ENCODE assay signal across 10 cellular contexts in genomic region chr19:41537789-41538188, GRCh38. TPM values are rescaled to one million over a fixed set of nuclear protein-coding genes. Genes with fewer than 3 reads are reported as not detected.
DNase-seq lines count a peak whose midpoint lies in the region; ATAC-seq and TF ChIP-seq lines count a peak whose summit lies in the region.
"Had no signal": no experiment of that assay in that cellular context is flagged by ENCODE, and none has a peak within 500 bp of the region (broad histone marks: within the 10 kb centered on the region; RNA-seq: fewer than 3 reads in every experiment).

No MANE protein-coding gene starts in this region.

- H3K27ac ChIP-seq in GM23248 (no peak overlapping the region), VCaP (no peak overlapping the region), left lung (no peak overlapping the region)

- H3K4me1 Mint-ChIP-seq in CD14-positive monocyte = peaks cover 31% of the 10 kb centered on the region

- H3K4me1 ChIP-seq in GM23248 (ENCODE audit: insufficient read depth) (no peaks in the 10 kb centered on the region), left lung (peaks cover 5 to 36% of the 10 kb centered on the region in 2 donors)

- no peaks in the 10 kb centered on the region for H3K36me3 Mint-ChIP-seq in CD14-positive monocyte

- H3K4me3 ChIP-seq in GM23248 = no peak overlapping the region
- H3K4me3 ChIP-seq in left lung = no peak overlapping the region

- H3K27me3 ChIP-seq in GM23248 (replicated peaks; ENCODE audit: insufficient read depth) (peaks cover 7% of the 10 kb centered on the region; the same call in 1 of the 2 replicates), left lung (peaks cover 0 to 7% of the 10 kb centered on the region in 2 donors)

- 60 to 63% methylated on average over 1 of the region's 1 CpG for WGBS in GM23248 (ENCODE audit: low coverage in 1 of 2, low lambda C conversion rate in 2 of 2, missing lambda C conversion rate in 2 of 2), 2 experiments

- H3K9me2 ChIP-seq in GM23248 (ENCODE audit: insufficient read depth) = no peaks in the 10 kb centered on the region

- no peak overlapping the region for H3K4me2 ChIP-seq in GM23248 (ENCODE audit: unreplicated experiment)

- peak; percentile 59 for DNase-seq in CD14-positive monocyte (ENCODE audit: low spot score)
- DNase-seq in GM23248 = peak; percentile 51
- no peak for DNase-seq in left lung
- DNase-seq in NCI-H187 (lab: John Stamatoyannopoulos, UW) = no peak
- DNase-seq in NK-92 (lab: John Stamatoyannopoulos, UW; ENCODE audit: unreplicated experiment) = no peak
- no peak for DNase-seq in NCI-H2081 (lab: John Stamatoyannopoulos, UW)
- DNase-seq: NCI-H1105 treated with DMSO at 0.1 percent for 48 hours had no signal

- peaks cover 0 to 5% (median 3%) of the 10 kb centered on the region in 3 donors for H3K27me3 Mint-ChIP-seq in CD14-positive monocyte (ENCODE audit: low read depth in 3 of 3)
- H3K27me3 Mint-ChIP-seq: memory B cell had no signal

- ATAC-seq in left lung = peak; percentile 53
- no peak for ATAC-seq in GM18870 (IDR thresholded peaks at IDR 0.05; ENCODE audit: unreplicated experiment)

- H3K4me3 Mint-ChIP-seq in CD14-positive monocyte = no peak overlapping the region

- no peaks in the 10 kb centered on the region for H3K9me3 ChIP-seq in GM23248 (ENCODE audit: low read depth)
- H3K9me3 ChIP-seq in left lung = no peaks in the 10 kb centered on the region

- no peak overlapping the region for H3K27ac Mint-ChIP-seq in CD14-positive monocyte
- H3K27ac Mint-ChIP-seq: memory B cell had no signal

- peaks cover 0 to 3% (median 0%) of the 10 kb centered on the region in 7 donors for H3K9me3 Mint-ChIP-seq in CD14-positive monocyte
- H3K9me3 Mint-ChIP-seq: memory B cell had no signal

- no peak overlapping the region for H3K9ac ChIP-seq in GM23248

- H4K20me1 ChIP-seq in GM23248 (ENCODE audit: insufficient read depth) = no peaks in the 10 kb centered on the region

- in situ Hi-C loops in GM23248 (cut with MboI) = no loop called here

- intact Hi-C loops in CD14-positive monocyte (cut with micrococcal nuclease) (loop anchor here (2.0 to 10.0 kb wide), 3 partner anchors 21 to 93 kb away; partner anchors contain the start of gene ERICH4 (in 1 of the 2)), left lung (cut with DNase I) (loop anchor here (10.0 kb wide), 2 partner anchors 83 to 93 kb away; partner anchors contain the start of gene ERICH4 (in 1 of the 2))

- TF ChIP-seq CTCF in CD14-positive monocyte (IDR thresholded peaks at IDR 0.05) = peak; percentile 85
- peak; percentile 56 for TF ChIP-seq CTCF in VCaP (conservative IDR thresholded peaks at IDR 0.05)
- peak; percentile 31 to 76 for TF ChIP-seq CTCF in left lung (IDR thresholded peaks at IDR 0.05)

- H3K36me3 ChIP-seq in GM23248 (ENCODE audit: low read depth) = no peaks in the 10 kb centered on the region
- no peaks in the 10 kb centered on the region for H3K36me3 ChIP-seq in left lung

- H2AFZ ChIP-seq in GM23248 = no peak overlapping the region

- H3K79me2 ChIP-seq in GM23248 (ENCODE audit: insufficient read depth) = no peaks in the 10 kb centered on the region

- no peaks in the 10 kb centered on the region for H3F3A ChIP-seq in GM23248 (ENCODE audit: insufficient read depth)

RNA-seq across cellular contexts. Expression of gene CEACAM21, which starts 38.2 kb away (rescaled TPM):
- 1 to 10 TPM; 4.1 to 6.4 TPM for polyA plus RNA-seq in CD14-positive monocyte
- total RNA-seq in GM23248 (2014; rRNA removed; shearing (Covaris generic)) = not detected in 2 replicates
- not detected in 2 replicates for polyA plus RNA-seq in GM23248 (2016; fragmentation: Nextera tagmentation; extraction: Ambion mirVana)
- 1 to 10 TPM; 4.8 to 6.3 TPM for total RNA-seq in left lung

Comparison
In these comparisons a context has a peak if more than half of its experiments do, and no peak if none do; other contexts are left out.
1. DNase-seq: peak in CD14-positive monocyte (single experiment) and GM23248 (single experiment); none in left lung (0 of 2), NCI-H187 (0 of 2), NK-92 (single experiment) and NCI-H2081 (0 of 2).
2. Peak in every context shown above with its lines, with median percentiles within 50 percentile points of each other: CTCF ChIP-seq.